In genomic region chr6:28896505-28897392, GRCh38 we compare ENCODE assay signal across 1 cellular context.
A peak's percentile ranks its signal among the peaks of the same experiment; 100 is the strongest.
TF ChIP-seq lines count a peak whose summit lies in the region.

No MANE protein-coding gene starts in this region.

TF ChIP-seq in K562, 482 proteins besides CTCF, POLR2A, EP300 and RAD21 (continued from another document and continues in another):
- TF ChIP-seq ZNF740 (CRISPR knock-in tag; IDR thresholded peaks at IDR 0.05) (no peak), ZNF740 (tag; IDR thresholded peaks at IDR 0.05) (no peak), ZNF253 (CRISPR knock-in tag; conservative IDR thresholded peaks at IDR 0.05) (no peak), CBFA2T2 (conservative IDR thresholded peaks at IDR 0.05) (no peak), FOXA3 (CRISPR knock-in tag; conservative IDR thresholded peaks at IDR 0.05 in 1 of 2, IDR thresholded peaks at IDR 0.05 in 1 of 2) (no peak), SPI1 (IDR thresholded peaks at IDR 0.05; ENCODE audit: borderline replicate concordance, low read depth, low read length) (no peak), ZNF280B (CRISPR knock-in tag; IDR thresholded peaks at IDR 0.05) (no peak), ZC3H11A (IDR thresholded peaks at IDR 0.05; ENCODE audit: low read depth, low read length) (no peak), PHF21A (IDR thresholded peaks at IDR 0.05; ENCODE audit: borderline replicate concordance, low read depth) (no peak), ELF4 (CRISPR knock-in tag; IDR thresholded peaks at IDR 0.05) (peak; percentile 83; the same call in 1 of the 2 replicates), HDAC3 (IDR thresholded peaks at IDR 0.05; ENCODE audit: borderline replicate concordance, partially characterized antibody) (no peak), VEZF1 (CRISPR knock-in tag; IDR thresholded peaks at IDR 0.05) (no peak; the same call in 1 of the 2 replicates), CHD1 (IDR thresholded peaks at IDR 0.05; ENCODE audit: low read length) (peak; percentile 71), NR1H2 (CRISPR knock-in tag; IDR thresholded peaks at IDR 0.05) (0 out of 2 replicates have a peak, but pooled peaks have one; percentile 34), ZNF311 (CRISPR knock-in tag; IDR thresholded peaks at IDR 0.05) (peak; percentile 58; the same call in 1 of the 2 replicates), KDM2B (CRISPR knock-in tag; IDR thresholded peaks at IDR 0.05) (peak; percentile 26; the same call in 1 of the 2 replicates), STAG1 (CRISPR knock-in tag; IDR thresholded peaks at IDR 0.05; ENCODE audit: borderline replicate concordance) (no peak), ZSCAN29 (IDR thresholded peaks at IDR 0.05) (peak; percentile 91), ZEB2 (IDR thresholded peaks at IDR 0.05) (0 out of 2 replicates have a peak, but pooled peaks have one; percentile 48), HOXB6 (CRISPR knock-in tag; IDR thresholded peaks at IDR 0.05; ENCODE audit: borderline replicate concordance) (no peak), DIDO1 (tag; IDR thresholded peaks at IDR 0.05; ENCODE audit: low read depth) (no peak), ZFP36 (IDR thresholded peaks at IDR 0.05; ENCODE audit: low read depth, low read length, partially characterized antibody) (no peak), YBX1 (IDR thresholded peaks at IDR 0.05) (no peak), MAFG (tag; conservative IDR thresholded peaks at IDR 0.05) (no peak), ERF (CRISPR knock-in tag; IDR thresholded peaks at IDR 0.05) (peak; percentile 92), ZBTB26 (CRISPR knock-in tag; IDR thresholded peaks at IDR 0.05) (0 out of 2 replicates have a peak, but pooled peaks have one; percentile 27), THAP7 (CRISPR knock-in tag; IDR thresholded peaks at IDR 0.05) (no peak), PCBP1 (IDR thresholded peaks at IDR 0.05; ENCODE audit: low read depth, low read length, poor library complexity, severe bottlenecking) (no peak), KLF6 (CRISPR knock-in tag; IDR thresholded peaks at IDR 0.05; ENCODE audit: borderline replicate concordance) (0 out of 2 replicates have a peak, but pooled peaks have one; percentile 10), KDM5B (IDR thresholded peaks at IDR 0.05; ENCODE audit: insufficient replicate concordance, low read depth, low read length) (no peak), SOX6 (IDR thresholded peaks at IDR 0.05) (no peak), GATAD2A (IDR thresholded peaks at IDR 0.05) (0 out of 2 replicates have a peak, but pooled peaks have one; percentile 44), BRD4 (IDR thresholded peaks at IDR 0.05) (peak; percentile 30; the same call in 1 of the 2 replicates), UBTF (IDR thresholded peaks at IDR 0.05; ENCODE audit: borderline replicate concordance in 1 of 2, low read depth in 2 of 2, low read length in 2 of 2) (peak; percentile 23 to 52; a peak in 2 of 4 replicates), ZNF436 (CRISPR knock-in tag; IDR thresholded peaks at IDR 0.05) (peak; percentile 40; the same call in 1 of the 2 replicates), ZNF395 (CRISPR knock-in tag; IDR thresholded peaks at IDR 0.05) (peak; percentile 52; the same call in 1 of the 2 replicates), PHF8 (IDR thresholded peaks at IDR 0.05; ENCODE audit: borderline replicate concordance, low read length) (peak; percentile 66; the same call in 1 of the 2 replicates), MEF2A (IDR thresholded peaks at IDR 0.05; ENCODE audit: control insufficient read depth, low read depth, low read length) (no peak), POLR2H (tag; IDR thresholded peaks at IDR 0.05; ENCODE audit: low read depth) (no peak), MAZ (CRISPR knock-in tag; conservative IDR thresholded peaks at IDR 0.05 in 1 of 2, IDR thresholded peaks at IDR 0.05 in 1 of 2) (peak; percentile 11 to 56; a peak in 2 of 4 replicates), SRSF9 (IDR thresholded peaks at IDR 0.05; ENCODE audit: borderline replicate concordance, low read depth, low read length) (no peak), ARID2 (IDR thresholded peaks at IDR 0.05) (0 out of 2 replicates have a peak, but pooled peaks have one; percentile 6), ZNF384 (IDR thresholded peaks at IDR 0.05; ENCODE audit: low read depth, low read length) (peak; percentile 3; the same call in 1 of the 2 replicates), ZSCAN32 (CRISPR knock-in tag; IDR thresholded peaks at IDR 0.05) (peak; percentile 71; the same call in 1 of the 2 replicates), GTF2E2 (tag; IDR thresholded peaks at IDR 0.05) (no peak), BCLAF1 (IDR thresholded peaks at IDR 0.05; ENCODE audit: borderline replicate concordance in 1 of 2, control insufficient read depth in 1 of 2, low read depth in 2 of 2, low read length in 1 of 2) (no peak), SMARCB1 (IDR thresholded peaks at IDR 0.05; ENCODE audit: insufficient read length, low read depth) (no peak), KAT2B (IDR thresholded peaks at IDR 0.05; ENCODE audit: low read depth, low read length) (no peak), ATF4 (CRISPR knock-in tag; IDR thresholded peaks at IDR 0.05) (peak; percentile 43; the same call in 1 of the 2 replicates)
